15 cellular contexts compared by ENCODE assay signal in the genomic region with DNA sequence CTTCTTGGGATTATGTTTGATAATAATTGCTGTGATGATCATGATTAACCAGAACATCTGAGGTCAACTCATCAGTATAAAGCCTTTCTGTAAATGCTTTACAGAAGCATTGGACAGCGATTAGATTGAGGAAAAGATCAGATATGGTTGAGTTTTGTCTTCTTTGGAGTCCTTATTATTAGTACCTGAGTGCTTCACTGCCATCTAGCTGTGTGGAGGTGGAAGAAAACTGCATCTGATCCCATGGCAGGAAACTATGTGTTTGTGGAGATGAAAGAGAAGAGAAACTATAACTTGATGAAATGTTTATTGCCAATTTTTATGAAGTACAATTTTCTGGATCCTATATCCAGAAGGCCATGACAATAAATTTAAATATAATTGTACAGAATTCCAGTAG. TPM values are rescaled to one million over a fixed set of nuclear protein-coding genes. Genes with fewer than 3 reads are reported as not detected.
DNase-seq lines count a peak whose midpoint lies in the region; ATAC-seq, FAIRE-seq and TF ChIP-seq lines count a peak whose summit lies in the region.
"Had no signal": no experiment of that assay in that cellular context is flagged by ENCODE, and none has a peak within 500 bp of the region (broad histone marks: within the 10 kb centered on the region; RNA-seq: fewer than 3 reads in every experiment).

No MANE protein-coding gene starts in this region.

- SMC1A ChIA-PET in GM12878 (lab: Charles Lee; ENCODE audit: uncharacterized antibody, unreplicated experiment): interaction anchor here (1.6 to 2.3 kb wide), 2 partner anchors 100 to 110 kb away, joined by 4 to 25 read pairs; no protein-coding TSS in a partner anchor

- no peak overlapping the region for H3K4me3 ChIP-seq in AG10803 (ENCODE audit: low read length)
- no peak overlapping the region for H3K4me3 ChIP-seq in GM12865 (ENCODE audit: low read depth, low read length)
- no peak overlapping the region for H3K4me3 ChIP-seq in NB4 (ENCODE audit: low read depth, low read length)
- H3K4me3 ChIP-seq in GM12878: no peak overlapping the region
- H3K4me3 ChIP-seq in upper lobe of left lung: no peak overlapping the region
- H3K4me3 ChIP-seq: spleen, suprapubic skin had no signal

- in situ Hi-C loops in GM12878 (cut with MboI): no loop called here

- no peak for DNase-seq in AG10803 (ENCODE audit: low read depth)
- peak; percentile 5 for DNase-seq in GM12865 (ENCODE audit: low read depth)
- peak; percentile 1 for DNase-seq in NB4 (ENCODE audit: low read depth)
- no peak for DNase-seq in GM12878 (ENCODE audit: low read depth, low spot score)
- DNase-seq in HuH-7 (ENCODE audit: low spot score): no peak
- no peak for DNase-seq in upper lobe of left lung
- DNase-seq: C1 segment of cervical spinal cord, hypothalamus, NCI-H526, spleen had no signal

- RAD21 ChIA-PET in GM12878 (lab: Charles Lee; ENCODE audit: unreplicated experiment): interaction anchor here (1.3 to 2.6 kb wide), 2 partner anchors 111 to 381 kb away, joined by 3 to 21 read pairs; no protein-coding TSS in a partner anchor

- no peaks in the 10 kb centered on the region for H4K20me1 ChIP-seq in GM12878 (ENCODE audit: control insufficient read depth, insufficient read depth)

- ATAC-seq in GM12878 (no peak), HG03432 (IDR thresholded peaks at IDR 0.05; ENCODE audit: unreplicated experiment) (no peak), HG02852 (IDR thresholded peaks at IDR 0.05; ENCODE audit: unreplicated experiment) (no peak), upper lobe of left lung (ENCODE audit: low FRiP score in 2 of 2) (no peak)

- H3K27ac ChIP-seq in GM12878 (ENCODE audit: control insufficient read depth, insufficient read depth) (no peak overlapping the region), upper lobe of left lung (no peak overlapping the region)
- H3K27ac ChIP-seq: epithelial cell of prostate, spleen, suprapubic skin had no signal

- H3K9ac ChIP-seq in GM12878 (ENCODE audit: control insufficient read depth, insufficient read depth, low read length): no peak overlapping the region

- H2AFZ ChIP-seq in GM12878 (ENCODE audit: control insufficient read depth, low read depth, low read length): no peak overlapping the region

- TF ChIP-seq EP300 in GM12878 (IDR thresholded peaks at IDR 0.05; ENCODE audit: borderline replicate concordance in 1 of 2, control insufficient read depth in 1 of 2, low read depth in 2 of 2, low read length in 2 of 2) (no peak), upper lobe of left lung (IDR thresholded peaks at IDR 0.05) (no peak)

- no peak for FAIRE-seq in GM12878 (lab: Jason Lieb, UNC)

- TF ChIP-seq POLR2A in NB4 (IDR thresholded peaks at IDR 0.05; ENCODE audit: extremely low read depth, insufficient read length) (no peak), GM12878 (IDR thresholded peaks at IDR 0.05; ENCODE audit: low read depth, low read length) (no peak), upper lobe of left lung (IDR thresholded peaks at IDR 0.05) (no peak)

- 0% methylated on average over 1 of the region's 1 CpG for WGBS in GM12878 (ENCODE audit: insufficient coverage, insufficient replicate concordance, low lambda C conversion rate, missing lambda C conversion rate)
- WGBS in upper lobe of left lung, 2 donors: 32 to 43% methylated on average over 1 of the region's 1 CpG

- H3K4me1 ChIP-seq in GM12878 (ENCODE audit: control insufficient read depth, insufficient read depth, low read length) (no peaks in the 10 kb centered on the region), upper lobe of left lung (no peaks in the 10 kb centered on the region)
- H3K4me1 ChIP-seq: spleen, suprapubic skin had no signal

- no peaks in the 10 kb centered on the region for H3K27me3 ChIP-seq in GM12878 (replicated peaks in 1 of 2; ENCODE audit: control insufficient read depth in 2 of 2, insufficient read depth in 2 of 2, low read length in 1 of 2)
- no peaks in the 10 kb centered on the region for H3K27me3 ChIP-seq in upper lobe of left lung
- H3K27me3 ChIP-seq: spleen, suprapubic skin had no signal

- H3K4me2 ChIP-seq in GM12878 (ENCODE audit: control insufficient read depth, insufficient read depth): no peak overlapping the region

- H3K9me3 ChIP-seq in GM12878 (replicated peaks; ENCODE audit: control insufficient read depth, insufficient read depth, low read length): no peaks in the 10 kb centered on the region
- no peaks in the 10 kb centered on the region for H3K9me3 ChIP-seq in upper lobe of left lung
- H3K9me3 ChIP-seq: spleen, suprapubic skin had no signal

- TF ChIP-seq RAD21 in GM12878 (IDR thresholded peaks at IDR 0.05; ENCODE audit: insufficient read depth, low read depth, low read length): 0 out of 2 replicates have a peak, but pooled peaks have one; percentile 5

- CTCF ChIA-PET in GM12878 (lab: Yijun Ruan, JAX): interaction anchor here (0.6 to 2.7 kb wide), 15 partner anchors 8 to 300 kb away, joined by 4 to 66 read pairs (median 5); a partner anchor contains a TSS

- no peaks in the 10 kb centered on the region for H3K79me2 ChIP-seq in GM12878 (ENCODE audit: control insufficient read depth, insufficient read depth, low read length)

- no peaks in the 10 kb centered on the region for H3K36me3 ChIP-seq in GM12878 (ENCODE audit: control insufficient read depth in 2 of 2, insufficient read depth in 2 of 2, low read length in 1 of 2)
- no peaks in the 10 kb centered on the region for H3K36me3 ChIP-seq in upper lobe of left lung
- H3K36me3 ChIP-seq: spleen, suprapubic skin had no signal

- no TSS peak for BruUV-seq in GM12878 (replicated peaks; lab: Mats Ljungman, UMichigan)

- TF ChIP-seq CTCF in AG10803 (conservative IDR thresholded peaks at IDR 0.05; ENCODE audit: low read length): peak; percentile 32; the same call in 1 of the 2 replicates
- peak; percentile 3 for TF ChIP-seq CTCF in GM12865 (IDR thresholded peaks at IDR 0.05; ENCODE audit: insufficient read depth, low read depth, low read length, missing control alignments)
- no peak for TF ChIP-seq CTCF in NB4 (IDR thresholded peaks at IDR 0.05; ENCODE audit: low read depth, low read length)
- peak in 2 of 3 experiments; percentile 14 to 17; a peak in 2 of 6 replicates for TF ChIP-seq CTCF in GM12878 (IDR thresholded peaks at IDR 0.05 in 2 of 3, conservative IDR thresholded peaks at IDR 0.05 in 1 of 3; ENCODE audit: control insufficient read depth in 2 of 3, extremely low read depth in 1 of 3, insufficient read depth in 1 of 3, low read depth in 3 of 3, low read length in 3 of 3)
- no peak for TF ChIP-seq CTCF in upper lobe of left lung (IDR thresholded peaks at IDR 0.05)

- POLR2A ChIA-PET in GM12878 (lab: Charles Lee): no interaction called here

- intact Hi-C loops in GM12878 (cut with micrococcal nuclease; ENCODE audit: unreplicated experiment): loop anchor here (5.0 to 10.0 kb wide), 2 partner anchors 161 to 294 kb away; no protein-coding TSS in a partner anchor

TF ChIP-seq in GM12878, 131 proteins besides CTCF, POLR2A, EP300 and RAD21 (continues in another document):
- TF ChIP-seq, protein P1, sequence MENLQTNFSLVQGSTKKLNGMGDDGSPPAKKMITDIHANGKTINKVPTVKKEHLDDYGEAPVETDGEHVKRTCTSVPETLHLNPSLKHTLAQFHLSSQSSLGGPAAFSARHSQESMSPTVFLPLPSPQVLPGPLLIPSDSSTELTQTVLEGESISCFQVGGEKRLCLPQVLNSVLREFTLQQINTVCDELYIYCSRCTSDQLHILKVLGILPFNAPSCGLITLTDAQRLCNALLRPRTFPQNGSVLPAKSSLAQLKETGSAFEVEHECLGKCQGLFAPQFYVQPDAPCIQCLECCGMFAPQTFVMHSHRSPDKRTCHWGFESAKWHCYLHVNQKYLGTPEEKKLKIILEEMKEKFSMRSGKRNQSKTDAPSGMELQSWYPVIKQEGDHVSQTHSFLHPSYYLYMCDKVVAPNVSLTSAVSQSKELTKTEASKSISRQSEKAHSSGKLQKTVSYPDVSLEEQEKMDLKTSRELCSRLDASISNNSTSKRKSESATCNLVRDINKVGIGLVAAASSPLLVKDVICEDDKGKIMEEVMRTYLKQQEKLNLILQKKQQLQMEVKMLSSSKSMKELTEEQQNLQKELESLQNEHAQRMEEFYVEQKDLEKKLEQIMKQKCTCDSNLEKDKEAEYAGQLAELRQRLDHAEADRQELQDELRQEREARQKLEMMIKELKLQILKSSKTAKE (IDR thresholded peaks at IDR 0.05; ENCODE audit: low read depth, poor library complexity, severe bottlenecking): no peak

RNA-seq across cellular contexts. Expression of a gene that starts 11.4 kb away (rescaled TPM):
- not detected in 2 replicates for total RNA-seq in GM12878 (2013; cell fraction: nucleolus; rRNA removed)
- total RNA-seq in GM12878 (2014; rRNA removed) (not detected in 2 replicates), GM12878 (2014; rRNA removed; fragmentation: Illumina TruSeq; extraction: Trizol) (not detected in 2 replicates), GM12878 (2021) (not detected in 2 replicates), upper lobe of left lung (not detected)
- polyA plus RNA-seq in GM12878 (2011; ENCODE audit: low read depth): not detected
- polyA plus RNA-seq in GM12878 (2011; rRNA removed) (not detected in 2 replicates), GM12878 (2014; fragmentation: Illumina TruSeq; extraction: Trizol) (not detected in 2 replicates), GM12878 (2014; fragmentation: Nextera tagmentation; extraction: Ambion mirVana) (not detected), GM12878 (2014; rRNA removed) (not detected in 2 replicates), GM12878 (2016; fragmentation: Nextera tagmentation; extraction: Ambion mirVana) (not detected)
- polyA plus RNA-seq in GM12878 (2011; cell fraction: cytosol; rRNA removed): not detected in 2 replicates
- polyA plus RNA-seq in GM12878 (2011; cell fraction: nucleus; rRNA removed): not detected in 2 replicates
- not detected in 2 replicates for polyA plus RNA-seq in GM12878 (2012)
- polyA minus RNA-seq in GM12878 (2011; rRNA and poly(A)+ RNA removed): not detected in 2 replicates
- not detected in 2 replicates for polyA minus RNA-seq in GM12878 (2011; cell fraction: cytosol; rRNA and poly(A)+ RNA removed)
- polyA minus RNA-seq in GM12878 (2011; cell fraction: nucleus; rRNA and poly(A)+ RNA removed): not detected in 2 replicates
- total RNA-seq: cardiac septum had no signal
- polyA plus RNA-seq: spleen had no signal

RNA-seq across cellular contexts. Expression of a gene that starts 23.4 kb away (rescaled TPM):
- total RNA-seq in GM12878 (2013; cell fraction: nucleolus; rRNA removed): not detected in 2 replicates
- total RNA-seq in GM12878 (2014; rRNA removed) (not detected in 2 replicates), GM12878 (2014; rRNA removed; fragmentation: Illumina TruSeq; extraction: Trizol) (not detected in 2 replicates), GM12878 (2021) (not detected in 2 replicates), upper lobe of left lung (not detected)
- polyA plus RNA-seq in GM12878 (2011; ENCODE audit: low read depth): not detected
- polyA plus RNA-seq in GM12878 (2011; rRNA removed) (not detected in 2 replicates), GM12878 (2014; fragmentation: Illumina TruSeq; extraction: Trizol) (not detected in 2 replicates), GM12878 (2014; fragmentation: Nextera tagmentation; extraction: Ambion mirVana) (not detected), GM12878 (2014; rRNA removed) (not detected in 2 replicates), GM12878 (2016; fragmentation: Nextera tagmentation; extraction: Ambion mirVana) (not detected)
- not detected in 2 replicates for polyA plus RNA-seq in GM12878 (2011; cell fraction: cytosol; rRNA removed)
- not detected in 2 replicates for polyA plus RNA-seq in GM12878 (2011; cell fraction: nucleus; rRNA removed)
- not detected in 2 replicates for polyA plus RNA-seq in GM12878 (2012)
- polyA minus RNA-seq in GM12878 (2011; rRNA and poly(A)+ RNA removed): under 0.01 TPM in 1 of 2 replicates, not detected in the other
- not detected in 2 replicates for polyA minus RNA-seq in GM12878 (2011; cell fraction: cytosol; rRNA and poly(A)+ RNA removed)
- not detected in 2 replicates for polyA minus RNA-seq in GM12878 (2011; cell fraction: nucleus; rRNA and poly(A)+ RNA removed)

Comparison
In these comparisons a context has a peak if more than half of its experiments do, and no peak if none do; other contexts are left out.
1. DNase-seq: peak in GM12865 (single experiment) and NB4 (single experiment); none in AG10803 (single experiment), GM12878 (single experiment), HuH-7 (single experiment) and upper lobe of left lung (0 of 2).
2. CTCF ChIP-seq: peak in AG10803 (single experiment), GM12865 (single experiment) and GM12878 (2 of 3); none in NB4 (single experiment) and upper lobe of left lung (0 of 6).